ENCODE assay signal across 1 cellular context in the genomic region with DNA sequence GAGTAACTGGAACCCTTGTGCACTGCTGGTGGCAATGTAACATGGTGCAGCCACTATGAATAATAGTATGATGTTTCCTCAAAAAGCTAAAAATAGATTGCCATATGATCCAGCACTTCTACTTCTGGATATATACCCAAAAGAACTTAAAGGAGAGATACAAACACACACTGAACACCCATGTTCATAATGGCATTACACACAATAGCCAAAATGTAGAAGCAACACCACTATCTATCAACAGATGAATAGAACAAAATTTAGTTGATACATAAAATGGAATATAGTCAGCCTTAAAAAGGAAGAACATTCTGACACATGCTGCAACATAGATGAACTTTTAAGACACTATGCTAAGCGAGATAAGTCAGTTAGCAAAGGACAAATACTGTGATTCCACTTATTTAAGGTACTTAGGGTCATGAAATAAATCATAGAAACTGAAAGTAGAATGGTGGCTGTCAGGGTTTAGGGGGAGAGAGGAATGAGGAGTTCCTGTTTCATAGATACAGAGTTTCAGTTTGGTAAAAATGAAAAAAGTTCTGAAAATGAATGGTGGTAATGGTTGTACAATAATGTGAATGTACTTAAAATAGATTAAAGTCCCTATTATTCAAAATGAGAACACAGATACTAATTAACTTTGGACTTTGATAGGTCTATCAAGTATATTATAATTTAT.
TF ChIP-seq lines count a peak whose summit lies in the region.

No MANE protein-coding gene starts in this region.

TF ChIP-seq in WTC11, 78 proteins besides CTCF, POLR2A, EP300 and RAD21 (continued from another document):
- no peak for TF ChIP-seq ZNF532 (CRISPR knock-in tag; IDR thresholded peaks at IDR 0.05; ENCODE audit: borderline replicate concordance)
- TF ChIP-seq, protein P1, sequence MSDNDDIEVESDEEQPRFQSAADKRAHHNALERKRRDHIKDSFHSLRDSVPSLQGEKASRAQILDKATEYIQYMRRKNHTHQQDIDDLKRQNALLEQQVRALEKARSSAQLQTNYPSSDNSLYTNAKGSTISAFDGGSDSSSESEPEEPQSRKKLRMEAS (CRISPR knock-in tag; IDR thresholded peaks at IDR 0.05): no peak
